Comparison of ENCODE assay signal across 21 cellular contexts in the genomic region with DNA sequence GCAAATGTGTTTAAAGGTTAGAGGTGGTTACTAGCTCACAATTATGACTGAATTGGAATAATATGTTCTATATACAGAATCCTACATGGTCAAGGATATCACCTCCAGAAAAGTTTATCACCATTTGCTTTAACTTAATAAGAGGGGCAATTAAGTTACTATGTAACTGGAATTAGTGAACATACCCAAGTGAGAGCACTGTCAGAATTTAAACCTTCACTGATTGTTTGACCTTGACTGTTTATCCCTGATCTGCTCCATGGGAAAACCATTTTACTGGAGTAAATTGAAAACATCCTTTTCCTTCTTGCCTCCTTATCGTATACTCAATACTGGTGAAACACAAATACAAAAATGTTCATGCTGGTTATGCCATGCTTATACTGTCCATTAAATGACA.
DNase-seq lines count a peak whose midpoint lies in the region; ATAC-seq, FAIRE-seq and TF ChIP-seq lines count a peak whose summit lies in the region.
"Had no signal": no experiment of that assay in that cellular context is flagged by ENCODE, and none has a peak within 500 bp of the region (broad histone marks: within the 10 kb centered on the region; RNA-seq: fewer than 3 reads in every experiment).

No MANE protein-coding gene starts in this region.

- peaks cover 4% of the 10 kb centered on the region for H3K9me3 Mint-ChIP-seq in mesothelial cell of epicardium
- H3K9me3 Mint-ChIP-seq: CD4-positive, alpha-beta T cell; CD8-positive, alpha-beta T cell had no signal

- DNase-seq in H54 (ENCODE audit: insufficient read length, low spot score) (no peak), SK-N-MC (ENCODE audit: low read depth, low spot score) (no peak), mesothelial cell of epicardium (ENCODE audit: low spot score in 2 of 2, unreplicated experiment in 2 of 2) (no peak)
- DNase-seq: 8988T; AML-193; Caco-2; Calu3; CD4-positive, alpha-beta T cell; CD8-positive, alpha-beta T cell; DMS79 treated with DMSO at 0.1 percent for 48 hours; GF-D8 had no signal

- no peaks in the 10 kb centered on the region for H3K27me3 Mint-ChIP-seq in mesothelial cell of epicardium (ENCODE audit: low read depth)
- H3K27me3 Mint-ChIP-seq: B cell; CD4-positive, alpha-beta T cell had no signal

- no peak for TF ChIP-seq POLR2A in H54 (IDR thresholded peaks at IDR 0.05; ENCODE audit: low read depth, low read length)

- H3K36me3 ChIP-seq in SK-N-MC (ENCODE audit: insufficient read depth, low read length) = no peaks in the 10 kb centered on the region
- H3K36me3 ChIP-seq: BLaER1 treated with 17β-estradiol and CSF1 and Interleukin-3, amounts not matched to agents 10 nM and 100 nM had no signal

- peaks cover 21% of the 10 kb centered on the region for H3K36me3 Mint-ChIP-seq in mesothelial cell of epicardium
- H3K36me3 Mint-ChIP-seq: CD8-positive, alpha-beta T cell had no signal

- TF ChIP-seq CTCF in mesothelial cell of epicardium (IDR thresholded peaks at IDR 0.05; ENCODE audit: unreplicated experiment) = no peak

- H3K4me3 ChIP-seq in SK-N-MC = no peak overlapping the region
- H3K4me3 ChIP-seq: BLaER1 treated with 17β-estradiol and CSF1 and Interleukin-3, amounts not matched to agents 10 nM and 100 nM had no signal

- peaks cover 5% of the 10 kb centered on the region; the same call in 1 of the 2 replicates for H3K9me3 ChIP-seq in SK-N-MC (ENCODE audit: low read depth, low read length)
- H3K9me3 ChIP-seq: Caco-2 had no signal

- H3K4me3 Mint-ChIP-seq in mesothelial cell of epicardium = no peak overlapping the region
- H3K4me3 Mint-ChIP-seq: B cell; CD4-positive, alpha-beta T cell; CD8-positive, alpha-beta T cell had no signal

- H3K9ac ChIP-seq in SK-N-MC (ENCODE audit: insufficient read length) = no peak overlapping the region
- H3K9ac ChIP-seq: BLaER1 treated with 17β-estradiol and CSF1 and Interleukin-3, amounts not matched to agents 10 nM and 100 nM had no signal

- H3K27ac ChIP-seq in SK-N-MC = peak overlapping the region; percentile 97; the same call in 1 of the 2 replicates
- H3K27ac ChIP-seq: C4-2B had no signal

- ATAC-seq in HG03442 (IDR thresholded peaks at IDR 0.05; ENCODE audit: unreplicated experiment) (no peak), HG02571 (IDR thresholded peaks at IDR 0.05; ENCODE audit: unreplicated experiment) (no peak)
- ATAC-seq: CD8-positive, alpha-beta T cell had no signal

- peak; percentile 15 for FAIRE-seq in H54 (lab: Jason Lieb, UNC)
- FAIRE-seq: A204.1, D721Med, G401.6, GM12891, GM18507 had no signal

- H3K27ac Mint-ChIP-seq in mesothelial cell of epicardium = no peak overlapping the region
- H3K27ac Mint-ChIP-seq: B cell; CD4-positive, alpha-beta T cell; CD8-positive, alpha-beta T cell had no signal

- peaks cover 43% of the 10 kb centered on the region for H3K4me1 Mint-ChIP-seq in mesothelial cell of epicardium
- H3K4me1 Mint-ChIP-seq: B cell had no signal
